ENCODE assay signal across 18 cellular contexts in the genomic region with DNA sequence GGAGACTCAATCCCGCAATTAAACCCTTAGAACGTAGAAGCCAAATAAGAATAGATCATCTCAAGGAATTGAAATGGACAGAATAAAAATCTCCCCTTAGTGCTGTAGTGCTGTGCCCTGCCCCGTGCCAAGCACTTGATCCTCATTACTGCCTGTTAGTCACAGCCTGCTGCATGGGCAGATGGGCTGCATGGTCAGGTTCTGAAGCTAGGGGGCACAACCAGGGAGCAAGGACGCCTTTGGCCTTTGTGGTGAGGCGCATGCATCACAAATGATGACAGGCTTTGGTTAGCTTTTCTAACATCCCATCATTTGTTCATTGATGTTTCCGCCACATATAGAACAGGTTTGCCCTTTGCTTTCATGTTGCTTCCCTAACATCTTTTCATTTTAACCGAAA.
"Had no signal": no experiment of that assay in that cellular context is flagged by ENCODE, and none has a peak within 500 bp of the region (broad histone marks: within the 10 kb centered on the region; RNA-seq: fewer than 3 reads in every experiment).

No MANE protein-coding gene starts in this region.

- H3K9me3 Mint-ChIP-seq: nephron progenitor cell had no signal

- H3K9me3 ChIP-seq: ascending aorta, esophagus squamous epithelium, right atrium auricular region, suprapubic skin, transverse colon had no signal

- H3K27me3 Mint-ChIP-seq: activated naive CD4-positive, alpha-beta T cell treated with anti-CD3 and anti-CD28 coated beads, Interleukin-2, amount 50 U/mL, for 24 hours; stimulated activated naive CD8-positive, alpha-beta T cell treated with anti-CD3 and anti-CD28 coated beads, Interleukin-15, Interleukin-2, amounts not matched to agents 100 ng/mL and 50 ng/mL, for 24 hours had no signal

- H3K36me3 Mint-ChIP-seq: activated naive CD4-positive, alpha-beta T cell treated with anti-CD3 and anti-CD28 coated beads, Interleukin-2, amount 50 U/mL, for 24 hours had no signal

- H3K4me1 ChIP-seq: ascending aorta, right atrium auricular region had no signal

- H3K36me3 ChIP-seq: ascending aorta, esophagus squamous epithelium, right atrium auricular region, suprapubic skin, transverse colon had no signal

- DNase-seq: activated CD4-positive, alpha-beta T cell treated with anti-CD3 and anti-CD28 coated beads, Interleukin-2, amount 50 U/mL, for 1 hour; activated CD8-positive, alpha-beta memory T cell treated with anti-CD3 and anti-CD28 coated beads for 24 hours; activated effector memory CD4-positive, alpha-beta T cell treated with anti-CD3 and anti-CD28 coated beads, Interleukin-2, amount 50 U/mL, for 16 hours; activated T-cell treated with anti-CD3 and anti-CD28 coated beads, Interleukin-2, amount 50 U/mL, for 72 hours; effector CD4-positive, alpha-beta T cell; esophagus squamous epithelium; hippocampal formation; midbrain; nephron progenitor cell; SW 1271; transverse colon had no signal

- H3K27me3 ChIP-seq: ascending aorta, esophagus squamous epithelium, right atrium auricular region, suprapubic skin, transverse colon had no signal

- H3K4me3 ChIP-seq: ascending aorta, esophagus squamous epithelium, lung, right atrium auricular region, suprapubic skin, transverse colon had no signal

- H3K4me3 Mint-ChIP-seq: activated naive CD4-positive, alpha-beta T cell treated with anti-CD3 and anti-CD28 coated beads, Interleukin-2, amount 50 U/mL, for 24 hours; activated T-cell treated with anti-CD3 and anti-CD28 coated beads, Interleukin-2, amount 50 U/mL, for 72 hours; nephron progenitor cell; stimulated activated naive CD8-positive, alpha-beta T cell treated with anti-CD3 and anti-CD28 coated beads, Interleukin-15, Interleukin-2, amounts not matched to agents 100 ng/mL and 50 ng/mL, for 24 hours; T-helper 2 cell treated with Interferon-gamma antibody and Interleukin-4, amounts not matched to agents 5 μg/mL and 100 μg/mL, for 36 hours had no signal

- H3K4me1 Mint-ChIP-seq: activated naive CD4-positive, alpha-beta T cell treated with anti-CD3 and anti-CD28 coated beads, Interleukin-2, amount 50 U/mL, for 24 hours had no signal

- H3K27ac ChIP-seq: ascending aorta, esophagus squamous epithelium, right atrium auricular region, suprapubic skin, transverse colon had no signal

- H3K27ac Mint-ChIP-seq: activated naive CD4-positive, alpha-beta T cell treated with anti-CD3 and anti-CD28 coated beads, Interleukin-2, amount 50 U/mL, for 24 hours; activated T-cell treated with anti-CD3 and anti-CD28 coated beads, Interleukin-2, amount 50 U/mL, for 72 hours; nephron progenitor cell; stimulated activated naive CD8-positive, alpha-beta T cell treated with anti-CD3 and anti-CD28 coated beads, Interleukin-15, Interleukin-2, amounts not matched to agents 100 ng/mL and 50 ng/mL, for 24 hours; T-helper 2 cell treated with Interferon-gamma antibody and Interleukin-4, amounts not matched to agents 5 μg/mL and 100 μg/mL, for 36 hours had no signal
